8 cellular contexts compared by ENCODE assay signal in genomic region chr15:98421419-98422085, GRCh38.
DNase-seq lines count a peak whose midpoint lies in the region; ATAC-seq and TF ChIP-seq lines count a peak whose summit lies in the region.

No MANE protein-coding gene starts in this region.

- WGBS in SK-N-SH (ENCODE audit: low lambda C conversion rate), result 10% methylated on average over 30 of the region's 60 CpGs

- intact Hi-C loops in CD14-positive monocyte (cut with micrococcal nuclease), result loop anchor here (2.0 to 10.0 kb wide), 2 partner anchors 111 to 517 kb away; no protein-coding TSS in a partner anchor

- H3K4me2 ChIP-seq in SK-N-SH, result peak overlapping the region; percentile 78

- H3K4me3 Mint-ChIP-seq in CD14-positive monocyte, result peak overlapping the region in 1 of 2 donors; percentile 52

- H3K27me3 Mint-ChIP-seq in CD14-positive monocyte (ENCODE audit: low read depth in 3 of 3), result peaks cover 38 to 49% (median 47%) of the 10 kb centered on the region in 3 donors

- no peaks in the 10 kb centered on the region for H4K20me1 ChIP-seq in SK-N-SH (ENCODE audit: insufficient read depth)

- no peak overlapping the region; the same call in 1 of the 2 replicates for H2AFZ ChIP-seq in SK-N-SH (ENCODE audit: low read depth)

- H3K4me1 ChIP-seq in SK-N-SH (ENCODE audit: control insufficient read depth in 1 of 2, insufficient read depth in 2 of 2, low read depth in 1 of 2, low read length in 1 of 2) (peaks cover 0 to 4% of the 10 kb centered on the region in 2 experiments; a peak in 1 of 4 replicates), right atrium auricular region (peaks cover 0 to 13% of the 10 kb centered on the region in 2 donors)

- POLR2A ChIA-PET in SK-N-SH (lab: Yijun Ruan, JAX), result no interaction called here

- H3K9ac ChIP-seq in SK-N-SH, result no peak overlapping the region

- H3K27ac ChIP-seq in SK-N-SH (ENCODE audit: low read depth in 2 of 2, low read length in 1 of 2) (no peak overlapping the region), right atrium auricular region (no peak overlapping the region)

- no peaks in the 10 kb centered on the region for H3K79me2 ChIP-seq in SK-N-SH (ENCODE audit: insufficient read depth)

- TF ChIP-seq CTCF in CD14-positive monocyte (IDR thresholded peaks at IDR 0.05), result peak; percentile 99
- peak; percentile 88 for TF ChIP-seq CTCF in SK-N-SH (IDR thresholded peaks at IDR 0.05)
- peak; percentile 98 to 100 for TF ChIP-seq CTCF in right atrium auricular region (IDR thresholded peaks at IDR 0.05)

- no peak for DNase-seq in CD14-positive monocyte (ENCODE audit: low spot score)
- DNase-seq in SK-N-SH, result peak; percentile 92
- DNase-seq in activated naive CD8-positive, alpha-beta T cell treated with anti-CD3 and anti-CD28 coated beads, Interleukin-2, amount 50 U/mL, for 16 hours (ENCODE audit: low read depth, low spot score), result peak; percentile 25
- DNase-seq in right atrium auricular region (ENCODE audit: low spot score), result peak; percentile 76
- peak; percentile 96 for DNase-seq in retina

- H3K9me3 Mint-ChIP-seq in CD14-positive monocyte, result peaks cover 0 to 3% (median 0%) of the 10 kb centered on the region in 7 donors

- H3K27me3 ChIP-seq in SK-N-SH (ENCODE audit: insufficient read depth) (peaks cover 83% of the 10 kb centered on the region), right atrium auricular region (peaks cover 8 to 10% of the 10 kb centered on the region in 2 donors)

- no peaks in the 10 kb centered on the region for H3F3A ChIP-seq in SK-N-SH (replicated peaks; ENCODE audit: insufficient read depth)

- ATAC-seq in GM19351 (IDR thresholded peaks at IDR 0.05; ENCODE audit: unreplicated experiment) (peak; percentile 85), HG03565 (IDR thresholded peaks at IDR 0.05; ENCODE audit: unreplicated experiment) (peak; percentile 80), GM18517 (IDR thresholded peaks at IDR 0.05; ENCODE audit: unreplicated experiment) (no peak)

- no peaks in the 10 kb centered on the region for H3K9me2 ChIP-seq in SK-N-SH

- peak overlapping the region; percentile 26 to 47; a peak in 3 of 4 replicates for H3K4me3 ChIP-seq in SK-N-SH (ENCODE audit: low read depth in 2 of 2, low read length in 1 of 2)
- H3K4me3 ChIP-seq in right atrium auricular region, result peak overlapping the region in 1 of 2 donors; percentile 33

- no peak overlapping the region for H3K27ac Mint-ChIP-seq in CD14-positive monocyte

- CTCF ChIA-PET in SK-N-SH (lab: Yijun Ruan, JAX), result interaction anchor here (0.6 to 7.7 kb wide), 43 partner anchors 8 to 647 kb away, joined by 3 to 82 read pairs (median 4); no protein-coding TSS in a partner anchor

- TF ChIP-seq RAD21 in SK-N-SH (IDR thresholded peaks at IDR 0.05; ENCODE audit: low read length), result peak; percentile 78

- TF ChIP-seq EP300 in SK-N-SH (IDR thresholded peaks at IDR 0.05; ENCODE audit: borderline replicate concordance in 1 of 2, low read depth in 1 of 2, low read length in 1 of 2), result no peak

- H3K36me3 Mint-ChIP-seq in CD14-positive monocyte, result no peaks in the 10 kb centered on the region

- no peaks in the 10 kb centered on the region for H3K36me3 ChIP-seq in SK-N-SH (replicated peaks in 1 of 2; ENCODE audit: control insufficient read depth in 1 of 2, insufficient read depth in 2 of 2, low read length in 1 of 2)
- H3K36me3 ChIP-seq in right atrium auricular region, result no peaks in the 10 kb centered on the region

- H3K4me1 Mint-ChIP-seq in CD14-positive monocyte, result peaks cover 6% of the 10 kb centered on the region

- H3K9me3 ChIP-seq in SK-N-SH, result no peaks in the 10 kb centered on the region
- no peaks in the 10 kb centered on the region for H3K9me3 ChIP-seq in right atrium auricular region

TF ChIP-seq in SK-N-SH, 30 proteins besides CTCF, POLR2A, EP300 and RAD21:
- TF ChIP-seq FOSL2 (IDR thresholded peaks at IDR 0.05; ENCODE audit: borderline replicate concordance, low read depth) (no peak), MAX (IDR thresholded peaks at IDR 0.05; ENCODE audit: low read depth) (peak; percentile 87), TCF12 (IDR thresholded peaks at IDR 0.05) (no peak), IRF3 (IDR thresholded peaks at IDR 0.05; ENCODE audit: low read depth, low read length) (no peak), ELF1 (IDR thresholded peaks at IDR 0.05) (no peak), SMC3 (IDR thresholded peaks at IDR 0.05; ENCODE audit: low read depth, low read length) (peak; percentile 51), TEAD4 (IDR thresholded peaks at IDR 0.05; ENCODE audit: borderline replicate concordance, insufficient read depth) (no peak), NRF1 (IDR thresholded peaks at IDR 0.05; ENCODE audit: low read depth, low read length) (no peak), FOXJ3 (CRISPR knock-in tag; IDR thresholded peaks at IDR 0.05) (no peak)
- TF ChIP-seq, protein P1, sequence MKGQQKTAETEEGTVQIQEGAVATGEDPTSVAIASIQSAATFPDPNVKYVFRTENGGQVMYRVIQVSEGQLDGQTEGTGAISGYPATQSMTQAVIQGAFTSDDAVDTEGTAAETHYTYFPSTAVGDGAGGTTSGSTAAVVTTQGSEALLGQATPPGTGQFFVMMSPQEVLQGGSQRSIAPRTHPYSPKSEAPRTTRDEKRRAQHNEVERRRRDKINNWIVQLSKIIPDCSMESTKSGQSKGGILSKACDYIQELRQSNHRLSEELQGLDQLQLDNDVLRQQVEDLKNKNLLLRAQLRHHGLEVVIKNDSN (IDR thresholded peaks at IDR 0.05; ENCODE audit: borderline replicate concordance, low read depth), result no peak
- TF ChIP-seq, protein P2, sequence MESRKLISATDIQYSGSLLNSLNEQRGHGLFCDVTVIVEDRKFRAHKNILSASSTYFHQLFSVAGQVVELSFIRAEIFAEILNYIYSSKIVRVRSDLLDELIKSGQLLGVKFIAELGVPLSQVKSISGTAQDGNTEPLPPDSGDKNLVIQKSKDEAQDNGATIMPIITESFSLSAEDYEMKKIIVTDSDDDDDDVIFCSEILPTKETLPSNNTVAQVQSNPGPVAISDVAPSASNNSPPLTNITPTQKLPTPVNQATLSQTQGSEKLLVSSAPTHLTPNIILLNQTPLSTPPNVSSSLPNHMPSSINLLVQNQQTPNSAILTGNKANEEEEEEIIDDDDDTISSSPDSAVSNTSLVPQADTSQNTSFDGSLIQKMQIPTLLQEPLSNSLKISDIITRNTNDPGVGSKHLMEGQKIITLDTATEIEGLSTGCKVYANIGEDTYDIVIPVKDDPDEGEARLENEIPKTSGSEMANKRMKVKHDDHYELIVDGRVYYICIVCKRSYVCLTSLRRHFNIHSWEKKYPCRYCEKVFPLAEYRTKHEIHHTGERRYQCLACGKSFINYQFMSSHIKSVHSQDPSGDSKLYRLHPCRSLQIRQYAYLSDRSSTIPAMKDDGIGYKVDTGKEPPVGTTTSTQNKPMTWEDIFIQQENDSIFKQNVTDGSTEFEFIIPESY (IDR thresholded peaks at IDR 0.05; ENCODE audit: borderline replicate concordance, low read depth), result no peak
